Comparison of ENCODE assay signal across 1 cellular context in the genomic region with DNA sequence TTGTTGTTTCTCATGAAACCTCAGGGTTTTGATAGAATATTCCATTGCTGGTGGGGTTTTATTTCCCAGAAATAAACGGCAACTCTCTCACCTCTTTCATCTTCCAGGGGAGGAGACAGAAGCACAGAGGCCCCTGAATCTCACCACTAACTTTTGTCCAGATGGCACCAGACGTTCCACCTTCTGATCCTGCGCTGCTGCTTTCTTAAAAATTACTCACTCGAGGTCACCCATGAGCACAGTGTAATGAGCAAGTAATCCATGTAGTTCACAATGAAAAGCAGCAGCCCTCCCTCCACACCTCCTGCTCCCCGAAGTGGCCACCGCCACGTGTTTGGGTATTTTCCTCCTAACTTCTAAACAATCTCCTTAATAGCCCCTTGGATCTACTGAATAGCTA.
TF ChIP-seq lines count a peak whose summit lies in the region.

No MANE protein-coding gene starts in this region.

TF ChIP-seq in neural cell, 6 proteins besides CTCF, POLR2A, EP300 and RAD21 (continued from another document):
- TF ChIP-seq, protein P1, sequence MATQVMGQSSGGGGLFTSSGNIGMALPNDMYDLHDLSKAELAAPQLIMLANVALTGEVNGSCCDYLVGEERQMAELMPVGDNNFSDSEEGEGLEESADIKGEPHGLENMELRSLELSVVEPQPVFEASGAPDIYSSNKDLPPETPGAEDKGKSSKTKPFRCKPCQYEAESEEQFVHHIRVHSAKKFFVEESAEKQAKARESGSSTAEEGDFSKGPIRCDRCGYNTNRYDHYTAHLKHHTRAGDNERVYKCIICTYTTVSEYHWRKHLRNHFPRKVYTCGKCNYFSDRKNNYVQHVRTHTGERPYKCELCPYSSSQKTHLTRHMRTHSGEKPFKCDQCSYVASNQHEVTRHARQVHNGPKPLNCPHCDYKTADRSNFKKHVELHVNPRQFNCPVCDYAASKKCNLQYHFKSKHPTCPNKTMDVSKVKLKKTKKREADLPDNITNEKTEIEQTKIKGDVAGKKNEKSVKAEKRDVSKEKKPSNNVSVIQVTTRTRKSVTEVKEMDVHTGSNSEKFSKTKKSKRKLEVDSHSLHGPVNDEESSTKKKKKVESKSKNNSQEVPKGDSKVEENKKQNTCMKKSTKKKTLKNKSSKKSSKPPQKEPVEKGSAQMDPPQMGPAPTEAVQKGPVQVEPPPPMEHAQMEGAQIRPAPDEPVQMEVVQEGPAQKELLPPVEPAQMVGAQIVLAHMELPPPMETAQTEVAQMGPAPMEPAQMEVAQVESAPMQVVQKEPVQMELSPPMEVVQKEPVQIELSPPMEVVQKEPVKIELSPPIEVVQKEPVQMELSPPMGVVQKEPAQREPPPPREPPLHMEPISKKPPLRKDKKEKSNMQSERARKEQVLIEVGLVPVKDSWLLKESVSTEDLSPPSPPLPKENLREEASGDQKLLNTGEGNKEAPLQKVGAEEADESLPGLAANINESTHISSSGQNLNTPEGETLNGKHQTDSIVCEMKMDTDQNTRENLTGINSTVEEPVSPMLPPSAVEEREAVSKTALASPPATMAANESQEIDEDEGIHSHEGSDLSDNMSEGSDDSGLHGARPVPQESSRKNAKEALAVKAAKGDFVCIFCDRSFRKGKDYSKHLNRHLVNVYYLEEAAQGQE (IDR thresholded peaks at IDR 0.05; ENCODE audit: borderline replicate concordance): no peak
- no peak for TF ChIP-seq POLR2AphosphoS5 (IDR thresholded peaks at IDR 0.05)
TF ChIP-seq in neural cell: peak in this region for 0.
